ENCODE assay signal across 8 cellular contexts in genomic region chr3:157606392-157607197, GRCh38.
DNase-seq lines count a peak whose midpoint lies in the region; ATAC-seq and TF ChIP-seq lines count a peak whose summit lies in the region.

No MANE protein-coding gene starts in this region.

- H3K4me3 Mint-ChIP-seq in activated naive CD8-positive, alpha-beta T cell treated with anti-CD3 and anti-CD28 coated beads, Interleukin-2, amount 10 ng/mL, durations not matched to agents 7 days and 5 days: peak overlapping the region; percentile 60

- no peaks in the 10 kb centered on the region for H3K9me3 Mint-ChIP-seq in activated naive CD8-positive, alpha-beta T cell treated with anti-CD3 and anti-CD28 coated beads, Interleukin-2, amount 10 ng/mL, durations not matched to agents 7 days and 5 days

- H3K27ac Mint-ChIP-seq in activated naive CD8-positive, alpha-beta T cell treated with anti-CD3 and anti-CD28 coated beads, Interleukin-2, amount 10 ng/mL, durations not matched to agents 7 days and 5 days: no peak overlapping the region

- intact Hi-C loops in left ventricle myocardium superior (cut with micrococcal nuclease) (no loop called here), sciatic nerve (cut with DNase I) (no loop called here)

- ATAC-seq in activated naive CD8-positive, alpha-beta T cell treated with anti-CD3 and anti-CD28 coated beads, Interleukin-2, amount 10 ng/mL, durations not matched to agents 7 days and 5 days (ENCODE audit: low read depth): peak; percentile 90
- ATAC-seq in left ventricle myocardium superior: peak; percentile 81
- ATAC-seq in sciatic nerve: peak; percentile 78

- peaks cover 2% of the 10 kb centered on the region for H3K36me3 Mint-ChIP-seq in activated naive CD8-positive, alpha-beta T cell treated with anti-CD3 and anti-CD28 coated beads, Interleukin-2, amount 10 ng/mL, durations not matched to agents 7 days and 5 days

- DNase-seq in GM12865 (ENCODE audit: low read depth) (peak; percentile 68), GOT3 (lab: John Stamatoyannopoulos, UW) (peak; percentile 54), Kasumi-1 (lab: John Stamatoyannopoulos, UW) (peak; percentile 62 to 69), SKM-1 treated with dmso at 0.1 percent for 144 hours (lab: John Stamatoyannopoulos, UW; ENCODE audit: unreplicated experiment) (peak; percentile 61), left ventricle myocardium superior (peak; percentile 58), sciatic nerve (ENCODE audit: low spot score) (peak; percentile 77), NCI-H128 (lab: John Stamatoyannopoulos, UW; ENCODE audit: unreplicated experiment) (no peak)
- DNase-seq in activated naive CD8-positive, alpha-beta T cell treated with anti-CD3 and anti-CD28 coated beads, Interleukin-2, amount 10 ng/mL, durations not matched to agents 7 days and 5 days: peak; percentile 69

- POLR2A ChIA-PET in activated naive CD8-positive, alpha-beta T cell treated with anti-CD3 and anti-CD28 coated beads, Interleukin-2, amount 10 ng/mL, durations not matched to agents 7 days and 5 days (lab: Charles Lee): no interaction called here

- H3K27me3 Mint-ChIP-seq in activated naive CD8-positive, alpha-beta T cell treated with anti-CD3 and anti-CD28 coated beads, Interleukin-2, amount 10 ng/mL, durations not matched to agents 7 days and 5 days: peaks cover 5% of the 10 kb centered on the region

- H3K4me1 Mint-ChIP-seq in activated naive CD8-positive, alpha-beta T cell treated with anti-CD3 and anti-CD28 coated beads, Interleukin-2, amount 10 ng/mL, durations not matched to agents 7 days and 5 days: peaks cover 7% of the 10 kb centered on the region

- H3K4me3 ChIP-seq in GM12865 (ENCODE audit: low read depth, low read length): no peak overlapping the region

- peak; percentile 85 for TF ChIP-seq CTCF in GM12865 (IDR thresholded peaks at IDR 0.05; ENCODE audit: insufficient read depth, low read depth, low read length, missing control alignments)
